Comparison of ENCODE assay signal across 11 cellular contexts in the genomic region with DNA sequence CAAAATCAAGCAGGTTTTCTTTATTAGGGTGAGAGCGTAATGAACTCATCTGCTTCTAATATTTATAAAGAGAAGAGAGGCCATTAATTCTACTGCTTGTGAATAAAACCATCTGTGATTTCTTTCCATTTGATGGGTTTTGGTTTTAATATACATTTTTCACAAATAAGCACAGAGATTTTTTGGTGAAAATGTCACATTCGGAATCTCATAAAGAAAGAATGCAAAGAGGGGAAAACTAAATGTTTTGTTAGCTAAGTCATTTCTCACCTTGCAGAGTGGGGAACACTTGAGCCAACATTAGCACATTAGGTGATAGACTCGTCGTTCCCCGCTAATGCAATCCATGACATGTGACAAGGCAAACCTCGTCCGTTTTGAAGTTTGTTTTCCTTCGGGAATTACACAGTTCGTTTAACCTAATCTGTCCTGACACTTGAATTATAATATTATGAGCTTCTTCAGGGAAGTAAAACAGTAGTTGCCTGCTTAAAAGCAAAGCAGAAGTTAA.
DNase-seq lines count a peak whose midpoint lies in the region; ATAC-seq, FAIRE-seq and TF ChIP-seq lines count a peak whose summit lies in the region.
"Had no signal": no experiment of that assay in that cellular context is flagged by ENCODE, and none has a peak within 500 bp of the region (broad histone marks: within the 10 kb centered on the region; RNA-seq: fewer than 3 reads in every experiment).

No MANE protein-coding gene starts in this region.

- peaks cover 7% of the 10 kb centered on the region for H3K4me1 Mint-ChIP-seq in astrocyte (ENCODE audit: low read depth, unreplicated experiment)
- H3K4me1 Mint-ChIP-seq in naive thymus-derived CD8-positive, alpha-beta T cell, result peaks cover 14 to 37% (median 16%) of the 10 kb centered on the region in 4 donors

- peak; percentile 5 for FAIRE-seq in GM12891 (lab: Jason Lieb, UNC)
- peak; percentile 20 for FAIRE-seq in astrocyte (lab: Jason Lieb, UNC)
- FAIRE-seq: HTR-8/SVneo, small intestine had no signal

- H4K20me1 ChIP-seq in astrocyte (ENCODE audit: insufficient read depth, low read length), result no peaks in the 10 kb centered on the region

- H3K27me3 Mint-ChIP-seq in astrocyte (ENCODE audit: low read depth, unreplicated experiment), result peaks cover 31% of the 10 kb centered on the region
- peaks cover 30 to 62% (median 45%) of the 10 kb centered on the region in 5 donors for H3K27me3 Mint-ChIP-seq in naive thymus-derived CD8-positive, alpha-beta T cell

- no peaks in the 10 kb centered on the region for H3K9me3 ChIP-seq in BE2C
- no peaks in the 10 kb centered on the region for H3K9me3 ChIP-seq in astrocyte (ENCODE audit: insufficient read depth, low read depth, low read length)

- no peak overlapping the region for H3K27ac Mint-ChIP-seq in astrocyte (ENCODE audit: unreplicated experiment)
- peak overlapping the region in 5 of 10 donors; percentile 9 to 74 (median 46) for H3K27ac Mint-ChIP-seq in naive thymus-derived CD8-positive, alpha-beta T cell
- H3K27ac Mint-ChIP-seq: H9 had no signal

- no peaks in the 10 kb centered on the region for H3K9me3 Mint-ChIP-seq in astrocyte (ENCODE audit: unreplicated experiment)
- no peaks in the 10 kb centered on the region for H3K9me3 Mint-ChIP-seq in naive thymus-derived CD8-positive, alpha-beta T cell
- H3K9me3 Mint-ChIP-seq: H9 had no signal

- POLR2A ChIA-PET in naive thymus-derived CD8-positive, alpha-beta T cell (lab: Charles Lee), result no interaction called here

- H3K27me3 ChIP-seq in BE2C, result no peaks in the 10 kb centered on the region
- peaks cover 46% of the 10 kb centered on the region for H3K27me3 ChIP-seq in astrocyte (ENCODE audit: insufficient read depth, low read length)

- DNase-seq in BE2C (no peak), GM12891 (ENCODE audit: insufficient read length, low spot score) (no peak), astrocyte (ENCODE audit: low read depth) (no peak)
- DNase-seq in naive thymus-derived CD8-positive, alpha-beta T cell, result no peak
- DNase-seq in stimulated activated CD4-positive, alpha-beta T cell treated with anti-CD3 and anti-CD28 coated beads, Interleukin-4, amount 100 ng/mL, for 1 hour, result no peak

- no peak overlapping the region for H3K27ac ChIP-seq in astrocyte (ENCODE audit: low read depth, low read length)

- H3K4me3 Mint-ChIP-seq in astrocyte (ENCODE audit: unreplicated experiment), result no peak overlapping the region
- peak overlapping the region; percentile 78 to 94 (median 86) for H3K4me3 Mint-ChIP-seq in naive thymus-derived CD8-positive, alpha-beta T cell
- H3K4me3 Mint-ChIP-seq: H9 had no signal

- H3K4me1 ChIP-seq in BE2C (peaks cover 64% of the 10 kb centered on the region), astrocyte (ENCODE audit: insufficient read depth, low read length) (peaks cover 7% of the 10 kb centered on the region)

- no peak overlapping the region for H3K9ac ChIP-seq in astrocyte (ENCODE audit: low read length)

- H2AFZ ChIP-seq in astrocyte (ENCODE audit: low read depth, low read length), result no peak overlapping the region

- peak overlapping the region; percentile 87 for H3K4me2 ChIP-seq in astrocyte (ENCODE audit: low read length)

- no peaks in the 10 kb centered on the region for H3K36me3 Mint-ChIP-seq in astrocyte (ENCODE audit: low read depth, unreplicated experiment)
- no peaks in the 10 kb centered on the region for H3K36me3 Mint-ChIP-seq in naive thymus-derived CD8-positive, alpha-beta T cell

- no peak for ATAC-seq in naive thymus-derived CD8-positive, alpha-beta T cell
- ATAC-seq in HG02678 (IDR thresholded peaks at IDR 0.05; ENCODE audit: unreplicated experiment) (no peak), GM18907 (IDR thresholded peaks at IDR 0.05; ENCODE audit: unreplicated experiment) (no peak)
- ATAC-seq in activated CD4-positive, CD25-positive, alpha-beta regulatory T cell treated with anti-CD3 and anti-CD28 coated beads, Interleukin-2, amount 50 U/mL, for 24 hours, result no peak

- H3K79me2 ChIP-seq in astrocyte (ENCODE audit: insufficient read depth, low read length), result no peaks in the 10 kb centered on the region

- TF ChIP-seq CTCF in BE2C (IDR thresholded peaks at IDR 0.05; ENCODE audit: low read depth, low read length) (no peak), astrocyte (IDR thresholded peaks at IDR 0.05; ENCODE audit: insufficient read depth, low read depth, low read length) (no peak)

- H3K4me3 ChIP-seq in BE2C (ENCODE audit: low read depth, low read length) (peak overlapping the region; percentile 34), astrocyte (ENCODE audit: insufficient read depth, low read depth, low read length) (peak overlapping the region; percentile 50)

- no peak for TF ChIP-seq POLR2A in GM12891 (IDR thresholded peaks at IDR 0.05; ENCODE audit: low read depth, low read length)

- H3K36me3 ChIP-seq in BE2C (no peaks in the 10 kb centered on the region), astrocyte (ENCODE audit: insufficient read depth, low read length) (no peaks in the 10 kb centered on the region)

TF ChIP-seq in GM12891, 5 proteins besides CTCF, POLR2A, EP300 and RAD21:
- TF ChIP-seq TAF1 (IDR thresholded peaks at IDR 0.05; ENCODE audit: low read depth, low read length) (no peak), POU2F2 (IDR thresholded peaks at IDR 0.05; ENCODE audit: low read depth, low read length) (no peak), SPI1 (IDR thresholded peaks at IDR 0.05; ENCODE audit: low read depth, low read length) (no peak), PAX5 (IDR thresholded peaks at IDR 0.05; ENCODE audit: insufficient read depth, low read length, severe bottlenecking) (no peak), POLR2AphosphoS5 (IDR thresholded peaks at IDR 0.05; ENCODE audit: low read depth, low read length) (no peak)
